ENCODE assay signal across 1 cellular context in the genomic region with DNA sequence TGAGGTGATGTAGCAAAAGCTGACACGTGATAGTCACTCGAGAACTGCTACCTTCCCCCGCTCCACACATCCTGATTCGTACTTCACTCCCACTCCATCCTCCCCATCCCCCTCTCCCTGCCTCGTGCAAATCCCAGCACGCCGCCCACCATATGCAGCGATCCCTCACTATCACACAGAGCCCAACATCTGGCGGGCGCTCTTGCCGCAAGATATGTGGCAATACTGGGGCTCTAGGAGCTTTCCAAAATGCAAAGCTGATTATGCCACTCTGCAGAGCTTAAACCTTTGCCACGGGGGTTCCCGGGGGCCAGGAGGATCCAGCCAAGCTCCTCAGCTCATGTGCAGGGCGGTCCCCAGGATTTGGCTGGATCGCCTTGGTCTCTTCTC.
TF ChIP-seq lines count a peak whose summit lies in the region.

No MANE protein-coding gene starts in this region.

TF ChIP-seq in GM23338, 12 proteins besides CTCF, POLR2A, EP300 and RAD21 (continued from another document):
- TF ChIP-seq ZNF462 (CRISPR knock-in tag; IDR thresholded peaks at IDR 0.05) (no peak), ZNF114 (CRISPR knock-in tag; IDR thresholded peaks at IDR 0.05) (no peak), ZNF331 (CRISPR knock-in tag; IDR thresholded peaks at IDR 0.05; ENCODE audit: low read depth) (no peak), CREB1 (CRISPR knock-in tag; IDR thresholded peaks at IDR 0.05; ENCODE audit: low read depth) (no peak)
- TF ChIP-seq, protein P1, sequence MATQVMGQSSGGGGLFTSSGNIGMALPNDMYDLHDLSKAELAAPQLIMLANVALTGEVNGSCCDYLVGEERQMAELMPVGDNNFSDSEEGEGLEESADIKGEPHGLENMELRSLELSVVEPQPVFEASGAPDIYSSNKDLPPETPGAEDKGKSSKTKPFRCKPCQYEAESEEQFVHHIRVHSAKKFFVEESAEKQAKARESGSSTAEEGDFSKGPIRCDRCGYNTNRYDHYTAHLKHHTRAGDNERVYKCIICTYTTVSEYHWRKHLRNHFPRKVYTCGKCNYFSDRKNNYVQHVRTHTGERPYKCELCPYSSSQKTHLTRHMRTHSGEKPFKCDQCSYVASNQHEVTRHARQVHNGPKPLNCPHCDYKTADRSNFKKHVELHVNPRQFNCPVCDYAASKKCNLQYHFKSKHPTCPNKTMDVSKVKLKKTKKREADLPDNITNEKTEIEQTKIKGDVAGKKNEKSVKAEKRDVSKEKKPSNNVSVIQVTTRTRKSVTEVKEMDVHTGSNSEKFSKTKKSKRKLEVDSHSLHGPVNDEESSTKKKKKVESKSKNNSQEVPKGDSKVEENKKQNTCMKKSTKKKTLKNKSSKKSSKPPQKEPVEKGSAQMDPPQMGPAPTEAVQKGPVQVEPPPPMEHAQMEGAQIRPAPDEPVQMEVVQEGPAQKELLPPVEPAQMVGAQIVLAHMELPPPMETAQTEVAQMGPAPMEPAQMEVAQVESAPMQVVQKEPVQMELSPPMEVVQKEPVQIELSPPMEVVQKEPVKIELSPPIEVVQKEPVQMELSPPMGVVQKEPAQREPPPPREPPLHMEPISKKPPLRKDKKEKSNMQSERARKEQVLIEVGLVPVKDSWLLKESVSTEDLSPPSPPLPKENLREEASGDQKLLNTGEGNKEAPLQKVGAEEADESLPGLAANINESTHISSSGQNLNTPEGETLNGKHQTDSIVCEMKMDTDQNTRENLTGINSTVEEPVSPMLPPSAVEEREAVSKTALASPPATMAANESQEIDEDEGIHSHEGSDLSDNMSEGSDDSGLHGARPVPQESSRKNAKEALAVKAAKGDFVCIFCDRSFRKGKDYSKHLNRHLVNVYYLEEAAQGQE (IDR thresholded peaks at IDR 0.05; ENCODE audit: unreplicated experiment) = no peak
